9 cellular contexts compared by ENCODE assay signal in the genomic region with DNA sequence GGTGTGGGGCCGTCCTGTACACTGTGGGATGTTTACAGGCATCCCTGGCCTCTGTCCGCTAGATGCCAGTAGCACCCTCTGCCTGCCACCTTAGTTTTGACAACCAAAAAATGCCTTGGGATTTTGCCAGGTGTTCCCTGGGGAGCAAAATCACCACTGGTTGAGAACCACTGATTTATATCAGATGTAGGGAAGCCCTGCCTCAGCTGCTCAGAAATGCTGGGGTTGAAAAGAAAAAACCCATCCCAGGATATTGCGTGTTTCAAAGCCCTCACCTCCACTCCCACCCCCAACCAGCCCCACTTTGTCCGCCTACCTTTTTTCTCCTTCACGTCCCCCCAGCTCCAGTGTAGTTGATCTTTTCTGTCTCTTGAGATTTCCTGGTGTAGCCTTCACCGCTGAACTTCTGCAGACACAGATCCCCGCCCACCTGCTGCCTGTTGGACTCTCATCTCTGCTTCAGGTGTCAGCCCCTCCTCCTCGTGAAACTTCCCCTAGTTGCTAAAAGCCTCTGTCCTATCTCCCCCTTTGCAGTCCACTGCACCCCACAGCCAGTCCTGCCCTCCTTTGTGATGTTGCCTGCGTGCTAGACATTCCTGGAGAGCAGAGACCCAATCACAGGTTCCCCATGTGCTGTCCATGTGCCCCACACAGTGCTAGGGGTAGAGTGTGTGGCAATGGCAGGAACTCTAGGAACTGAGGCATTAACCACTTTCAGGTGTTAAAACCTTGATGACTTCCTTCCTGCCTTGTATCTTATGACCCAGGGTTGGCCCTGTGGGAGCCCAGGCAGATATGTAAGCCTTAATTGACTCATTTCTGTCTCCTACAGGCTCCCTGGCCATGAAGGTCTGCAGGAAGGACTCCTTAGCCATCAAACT.
A peak's percentile ranks its signal among the peaks of the same experiment; 100 is the strongest.
DNase-seq lines count a peak whose midpoint lies in the region; ATAC-seq and TF ChIP-seq lines count a peak whose summit lies in the region.
"Had no signal": no experiment of that assay in that cellular context is flagged by ENCODE, and none has a peak within 500 bp of the region (broad histone marks: within the 10 kb centered on the region; RNA-seq: fewer than 3 reads in every experiment).

No MANE protein-coding gene starts in this region.

- peaks cover 0 to 14% (median 0%) of the 10 kb centered on the region in 6 donors for H3K36me3 ChIP-seq in spleen
- H3K36me3 ChIP-seq: SJSA1 had no signal

- H3K9me3 ChIP-seq in spleen: no peaks in the 10 kb centered on the region
- H3K9me3 ChIP-seq: SJSA1 had no signal

- WGBS in spleen, 5 donors: 58 to 76% (median 72%) methylated on average over 9 of the region's 9 CpGs

- intact Hi-C loops in spleen (cut with DNase I; ENCODE audit: low total_unique reads): no loop called here

- peaks cover 15 to 29% (median 19%) of the 10 kb centered on the region in 4 donors for H3K4me1 Mint-ChIP-seq in naive thymus-derived CD8-positive, alpha-beta T cell

- H3K27ac ChIP-seq in VCaP: no peak overlapping the region
- H3K27ac ChIP-seq in spleen: no peak overlapping the region
- H3K27ac ChIP-seq: SJSA1 had no signal

- TF ChIP-seq POLR2A in spleen (IDR thresholded peaks at IDR 0.05): no peak

- H3K27me3 Mint-ChIP-seq in naive thymus-derived CD8-positive, alpha-beta T cell: no peaks in the 10 kb centered on the region

- POLR2A ChIA-PET in naive thymus-derived CD8-positive, alpha-beta T cell (lab: Charles Lee): no interaction called here

- ATAC-seq in GM18907 (IDR thresholded peaks at IDR 0.05; ENCODE audit: unreplicated experiment): peak; percentile 87
- peak; percentile 90 for ATAC-seq in HG03066 (IDR thresholded peaks at IDR 0.05; ENCODE audit: low read depth, unreplicated experiment)
- peak; percentile 50 to 76 for ATAC-seq in naive thymus-derived CD8-positive, alpha-beta T cell

- peak overlapping the region in 1 of 8 donors; percentile 8 for H3K4me3 ChIP-seq in spleen
- H3K4me3 ChIP-seq: SJSA1 had no signal

- peak; percentile 72 for DNase-seq in COLO829 (ENCODE audit: low spot score)
- peak in 4 of 10 donors; percentile 7 to 30 (median 22) for DNase-seq in naive thymus-derived CD8-positive, alpha-beta T cell
- no peak for DNase-seq in dedifferentiated amniotic fluid mesenchymal stem cell (ENCODE audit: extremely low spot score)
- DNase-seq in spleen: no peak
- no peak for DNase-seq in KG1 (lab: John Stamatoyannopoulos, UW)

- H3K9me3 Mint-ChIP-seq in naive thymus-derived CD8-positive, alpha-beta T cell: peaks cover 0 to 9% (median 0%) of the 10 kb centered on the region in 9 donors

- H3K36me3 Mint-ChIP-seq in naive thymus-derived CD8-positive, alpha-beta T cell: no peaks in the 10 kb centered on the region

- H3K27ac Mint-ChIP-seq in naive thymus-derived CD8-positive, alpha-beta T cell: peak overlapping the region; percentile 12 to 82 (median 56)

- H3K4me1 ChIP-seq in spleen: peaks cover 0 to 21% (median 15%) of the 10 kb centered on the region in 6 donors
- H3K4me1 ChIP-seq: SJSA1 had no signal

- peak; percentile 65 for TF ChIP-seq CTCF in VCaP (conservative IDR thresholded peaks at IDR 0.05)
- peak in 1 of 11 experiments; percentile 14 for TF ChIP-seq CTCF in spleen (IDR thresholded peaks at IDR 0.05 in 8 of 11, conservative IDR thresholded peaks at IDR 0.05 in 3 of 11)

- peak overlapping the region; percentile 4 to 83 (median 59) for H3K4me3 Mint-ChIP-seq in naive thymus-derived CD8-positive, alpha-beta T cell

- peaks cover 0 to 4% (median 0%) of the 10 kb centered on the region in 7 donors for H3K27me3 ChIP-seq in spleen (replicated peaks in 1 of 7)
- H3K27me3 ChIP-seq: SJSA1 had no signal
